Comparison of ENCODE assay signal across 1 cellular context in the genomic region with DNA sequence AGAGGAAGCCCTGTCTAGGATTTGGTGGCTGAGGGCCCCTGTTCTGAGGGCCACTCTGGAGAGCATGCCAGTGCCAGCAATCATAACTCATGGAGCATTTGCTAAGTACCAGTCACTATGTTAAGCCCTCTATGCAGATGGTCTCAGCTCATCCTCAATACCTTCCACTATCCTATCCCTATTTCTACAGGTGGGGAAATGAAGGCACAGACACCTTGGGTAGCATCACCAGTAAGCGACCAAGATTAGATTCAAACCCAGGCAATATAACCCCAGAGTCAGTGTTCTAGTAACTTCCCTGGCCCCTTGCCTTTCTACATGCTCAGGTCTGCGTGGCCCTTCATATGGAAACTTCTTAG.
TF ChIP-seq lines count a peak whose summit lies in the region.

No MANE protein-coding gene starts in this region.

TF ChIP-seq in K562, 482 proteins besides CTCF, POLR2A, EP300 and RAD21 (continued from another document):
- TF ChIP-seq ZNF124 (CRISPR knock-in tag; IDR thresholded peaks at IDR 0.05) (no peak), MAZ (CRISPR knock-in tag; conservative IDR thresholded peaks at IDR 0.05 in 1 of 2, IDR thresholded peaks at IDR 0.05 in 1 of 2) (no peak), USF2 (CRISPR knock-in tag; IDR thresholded peaks at IDR 0.05) (no peak), POLR2B (IDR thresholded peaks at IDR 0.05; ENCODE audit: low read depth, partially characterized antibody) (no peak), ZNF274 (IDR thresholded peaks at IDR 0.05; ENCODE audit: borderline replicate concordance, low read depth, low read length) (no peak), PATZ1 (CRISPR knock-in tag; IDR thresholded peaks at IDR 0.05; ENCODE audit: borderline replicate concordance) (no peak), HSF4 (CRISPR knock-in tag; IDR thresholded peaks at IDR 0.05; ENCODE audit: borderline replicate concordance) (no peak), ZNF146 (CRISPR knock-in tag; IDR thresholded peaks at IDR 0.05; ENCODE audit: unreplicated experiment) (no peak), FOXP4 (CRISPR knock-in tag; IDR thresholded peaks at IDR 0.05; ENCODE audit: borderline replicate concordance) (no peak), MCM3 (IDR thresholded peaks at IDR 0.05) (no peak), CEBPG (CRISPR knock-in tag; IDR thresholded peaks at IDR 0.05) (peak; percentile 7; the same call in 1 of the 2 replicates), CEBPG (tag; conservative IDR thresholded peaks at IDR 0.05 in 1 of 2, IDR thresholded peaks at IDR 0.05 in 1 of 2) (no peak), ADNP (tag; IDR thresholded peaks at IDR 0.05) (no peak), STAT5A (IDR thresholded peaks at IDR 0.05; ENCODE audit: borderline replicate concordance, low read length) (no peak), CBX3 (IDR thresholded peaks at IDR 0.05; ENCODE audit: borderline replicate concordance in 1 of 2, low read length in 2 of 2) (no peak), RBM25 (IDR thresholded peaks at IDR 0.05; ENCODE audit: low read depth, low read length, severe bottlenecking) (no peak), FOXP1 (CRISPR knock-in tag; IDR thresholded peaks at IDR 0.05) (no peak), CHD1 (IDR thresholded peaks at IDR 0.05; ENCODE audit: low read length) (peak; percentile 19), HNRNPLL (IDR thresholded peaks at IDR 0.05; ENCODE audit: low read depth, low read length, poor library complexity, severe bottlenecking) (no peak), ERF (CRISPR knock-in tag; IDR thresholded peaks at IDR 0.05) (no peak), PURB (CRISPR knock-in tag; IDR thresholded peaks at IDR 0.05; ENCODE audit: low read depth) (no peak), FOXM1 (IDR thresholded peaks at IDR 0.05; ENCODE audit: low read depth) (no peak), FOXM1 (CRISPR knock-in tag; IDR thresholded peaks at IDR 0.05; ENCODE audit: low read depth) (no peak), FOXJ2 (tag; IDR thresholded peaks at IDR 0.05) (no peak), ATF7 (IDR thresholded peaks at IDR 0.05) (no peak), CAMTA2 (CRISPR knock-in tag; conservative IDR thresholded peaks at IDR 0.05) (no peak), CXXC5 (CRISPR knock-in tag; IDR thresholded peaks at IDR 0.05) (no peak), ETV6 (IDR thresholded peaks at IDR 0.05; ENCODE audit: borderline replicate concordance in 1 of 2, low read depth in 2 of 2, low read length in 1 of 2) (no peak), ETV6 (CRISPR knock-in tag; IDR thresholded peaks at IDR 0.05; ENCODE audit: borderline replicate concordance) (no peak), TOE1 (IDR thresholded peaks at IDR 0.05; ENCODE audit: borderline replicate concordance) (no peak), TOE1 (CRISPR knock-in tag; IDR thresholded peaks at IDR 0.05; ENCODE audit: borderline replicate concordance, low read depth) (no peak), ZNF133 (CRISPR knock-in tag; IDR thresholded peaks at IDR 0.05) (no peak), CSDE1 (IDR thresholded peaks at IDR 0.05) (no peak), MEIS2 (IDR thresholded peaks at IDR 0.05; ENCODE audit: partially characterized antibody) (no peak), HOXB6 (CRISPR knock-in tag; IDR thresholded peaks at IDR 0.05; ENCODE audit: borderline replicate concordance) (no peak), SETDB1 (IDR thresholded peaks at IDR 0.05; ENCODE audit: low read length) (peak; percentile 5), ARHGAP35 (IDR thresholded peaks at IDR 0.05; ENCODE audit: partially characterized antibody) (no peak), GATA2 (CRISPR knock-in tag; IDR thresholded peaks at IDR 0.05) (no peak), RFX1 (IDR thresholded peaks at IDR 0.05) (no peak), KLF1 (tag; IDR thresholded peaks at IDR 0.05) (no peak), ATF1 (CRISPR knock-in tag; IDR thresholded peaks at IDR 0.05) (no peak), ATF1 (tag; IDR thresholded peaks at IDR 0.05) (peak; percentile 15; the same call in 1 of the 2 replicates)
- TF ChIP-seq, protein P1, sequence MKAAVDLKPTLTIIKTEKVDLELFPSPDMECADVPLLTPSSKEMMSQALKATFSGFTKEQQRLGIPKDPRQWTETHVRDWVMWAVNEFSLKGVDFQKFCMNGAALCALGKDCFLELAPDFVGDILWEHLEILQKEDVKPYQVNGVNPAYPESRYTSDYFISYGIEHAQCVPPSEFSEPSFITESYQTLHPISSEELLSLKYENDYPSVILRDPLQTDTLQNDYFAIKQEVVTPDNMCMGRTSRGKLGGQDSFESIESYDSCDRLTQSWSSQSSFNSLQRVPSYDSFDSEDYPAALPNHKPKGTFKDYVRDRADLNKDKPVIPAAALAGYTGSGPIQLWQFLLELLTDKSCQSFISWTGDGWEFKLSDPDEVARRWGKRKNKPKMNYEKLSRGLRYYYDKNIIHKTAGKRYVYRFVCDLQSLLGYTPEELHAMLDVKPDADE (conservative IDR thresholded peaks at IDR 0.05; ENCODE audit: control insufficient read depth, low read depth, low read length) = no peak
- TF ChIP-seq, protein P2, sequence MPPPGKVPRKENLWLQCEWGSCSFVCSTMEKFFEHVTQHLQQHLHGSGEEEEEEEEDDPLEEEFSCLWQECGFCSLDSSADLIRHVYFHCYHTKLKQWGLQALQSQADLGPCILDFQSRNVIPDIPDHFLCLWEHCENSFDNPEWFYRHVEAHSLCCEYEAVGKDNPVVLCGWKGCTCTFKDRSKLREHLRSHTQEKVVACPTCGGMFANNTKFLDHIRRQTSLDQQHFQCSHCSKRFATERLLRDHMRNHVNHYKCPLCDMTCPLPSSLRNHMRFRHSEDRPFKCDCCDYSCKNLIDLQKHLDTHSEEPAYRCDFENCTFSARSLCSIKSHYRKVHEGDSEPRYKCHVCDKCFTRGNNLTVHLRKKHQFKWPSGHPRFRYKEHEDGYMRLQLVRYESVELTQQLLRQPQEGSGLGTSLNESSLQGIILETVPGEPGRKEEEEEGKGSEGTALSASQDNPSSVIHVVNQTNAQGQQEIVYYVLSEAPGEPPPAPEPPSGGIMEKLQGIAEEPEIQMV (tag; conservative IDR thresholded peaks at IDR 0.05; ENCODE audit: low read depth) = no peak
- TF ChIP-seq, protein P3, sequence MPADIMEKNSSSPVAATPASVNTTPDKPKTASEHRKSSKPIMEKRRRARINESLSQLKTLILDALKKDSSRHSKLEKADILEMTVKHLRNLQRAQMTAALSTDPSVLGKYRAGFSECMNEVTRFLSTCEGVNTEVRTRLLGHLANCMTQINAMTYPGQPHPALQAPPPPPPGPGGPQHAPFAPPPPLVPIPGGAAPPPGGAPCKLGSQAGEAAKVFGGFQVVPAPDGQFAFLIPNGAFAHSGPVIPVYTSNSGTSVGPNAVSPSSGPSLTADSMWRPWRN (IDR thresholded peaks at IDR 0.05; ENCODE audit: low read depth) = no peak
